In genomic region chr15:40044717-40045571, GRCh38 we compare ENCODE assay signal across 8 cellular contexts. TPM values are rescaled to one million over a fixed set of nuclear protein-coding genes. Genes with fewer than 3 reads are reported as not detected.
A peak's percentile ranks its signal among the peaks of the same experiment; 100 is the strongest.
DNase-seq lines count a peak whose midpoint lies in the region; ATAC-seq and TF ChIP-seq lines count a peak whose summit lies in the region.

No MANE protein-coding gene starts in this region.

- H3K36me3 ChIP-seq in effector memory CD4-positive, alpha-beta T cell (ENCODE audit: control insufficient read depth, insufficient read depth, low read length) = no peaks in the 10 kb centered on the region

- ATAC-seq in GM19351 (IDR thresholded peaks at IDR 0.05; ENCODE audit: unreplicated experiment) = peak; percentile 76
- ATAC-seq in HG03460 (IDR thresholded peaks at IDR 0.05; ENCODE audit: unreplicated experiment) = peak; percentile 71

- peak; percentile 92 for TF ChIP-seq CTCF in CD14-positive monocyte (IDR thresholded peaks at IDR 0.05)

- H3K36me3 Mint-ChIP-seq in CD14-positive monocyte = peaks cover 0 to 2% of the 10 kb centered on the region in 2 donors
- H3K36me3 Mint-ChIP-seq in activated CD4-positive, alpha-beta memory T cell treated with anti-CD3 and anti-CD28 coated beads for 36 hours = no peaks in the 10 kb centered on the region

- peaks cover 0 to 2% (median 0%) of the 10 kb centered on the region in 3 donors for H3K27me3 Mint-ChIP-seq in CD14-positive monocyte (ENCODE audit: low read depth in 3 of 3)
- H3K27me3 Mint-ChIP-seq in activated CD4-positive, alpha-beta memory T cell treated with anti-CD3 and anti-CD28 coated beads for 36 hours = no peaks in the 10 kb centered on the region

- POLR2A ChIA-PET in activated CD4-positive, alpha-beta memory T cell treated with anti-CD3 and anti-CD28 coated beads for 36 hours (lab: Charles Lee) = interaction anchor here (0.8 to 1.3 kb wide), 2 partner anchors 10 to 53 kb away, joined by 3 to 4 read pairs; no protein-coding TSS in a partner anchor

- intact Hi-C loops in CD14-positive monocyte (cut with micrococcal nuclease) = loop anchor here (2.0 to 10.0 kb wide), 6 partner anchors 37 to 260 kb away; partner anchors contain the start of genes BMF (in 2 of the 2), BUB1B (in 1 of the 2) and FSIP1 (in 1 of the 2)
- intact Hi-C loops in activated CD4-positive, alpha-beta memory T cell treated with anti-CD3 and anti-CD28 coated beads for 36 hours (cut with micrococcal nuclease) = loop anchor here (1.0 kb wide), 2 partner anchors 116 to 229 kb away; partner anchors contain the start of gene BUB1B

- H3K4me3 Mint-ChIP-seq in CD14-positive monocyte = peak overlapping the region; percentile 69 to 76
- peak overlapping the region; percentile 50 for H3K4me3 Mint-ChIP-seq in activated CD4-positive, alpha-beta memory T cell treated with anti-CD3 and anti-CD28 coated beads for 36 hours

- H3K27me3 ChIP-seq in effector memory CD4-positive, alpha-beta T cell (replicated peaks; ENCODE audit: control insufficient read depth, insufficient read depth, low read length, poor library complexity, severe bottlenecking) = no peaks in the 10 kb centered on the region

- H3K9me3 Mint-ChIP-seq in CD14-positive monocyte = peaks cover 0 to 4% (median 0%) of the 10 kb centered on the region in 7 donors
- no peaks in the 10 kb centered on the region for H3K9me3 Mint-ChIP-seq in activated CD4-positive, alpha-beta memory T cell treated with anti-CD3 and anti-CD28 coated beads for 36 hours

- H3K4me3 ChIP-seq in effector memory CD4-positive, alpha-beta T cell (ENCODE audit: insufficient read depth, low read depth, low read length, poor library complexity, severe bottlenecking) = peak overlapping the region; percentile 4

- peak overlapping the region; percentile 47 to 95 (median 81) for H3K27ac Mint-ChIP-seq in CD14-positive monocyte
- peak overlapping the region; percentile 71 for H3K27ac Mint-ChIP-seq in activated CD4-positive, alpha-beta memory T cell treated with anti-CD3 and anti-CD28 coated beads for 36 hours

- H3K4me1 ChIP-seq in effector memory CD4-positive, alpha-beta T cell (ENCODE audit: control insufficient read depth, insufficient read depth, low read length, poor library complexity, severe bottlenecking) = peaks cover 40% of the 10 kb centered on the region

- peaks cover 59% of the 10 kb centered on the region for H3K4me1 Mint-ChIP-seq in CD14-positive monocyte
- peaks cover 65% of the 10 kb centered on the region for H3K4me1 Mint-ChIP-seq in activated CD4-positive, alpha-beta memory T cell treated with anti-CD3 and anti-CD28 coated beads for 36 hours (ENCODE audit: low read depth)

- CTCF ChIA-PET in activated CD4-positive, alpha-beta memory T cell treated with anti-CD3 and anti-CD28 coated beads for 36 hours (lab: Charles Lee) = interaction anchor here (0.5 to 7.6 kb wide), 29 partner anchors 8 to 292 kb away, joined by 3 to 195 read pairs (median 4); partner anchors contain the start of genes BMF, BUB1B and FSIP1

- peak overlapping the region; percentile 19 for H3K27ac ChIP-seq in effector memory CD4-positive, alpha-beta T cell (ENCODE audit: insufficient read depth, low read length, poor library complexity, severe bottlenecking)

- H3K9me3 ChIP-seq in effector memory CD4-positive, alpha-beta T cell (ENCODE audit: control insufficient read depth, low read length) = no peaks in the 10 kb centered on the region

- DNase-seq in CD14-positive monocyte (ENCODE audit: low spot score) (peak; percentile 92), NCI-H526 treated with DMSO at 0.1 percent for 48 hours (lab: John Stamatoyannopoulos, UW) (peak; percentile 77), mesenteric fat pad (ENCODE audit: low spot score) (peak; percentile 96)
- peak; percentile 93 for DNase-seq in activated CD4-positive, alpha-beta memory T cell treated with anti-CD3 and anti-CD28 coated beads for 36 hours
- peak; percentile 64 to 67 (median 65) for DNase-seq in effector memory CD4-positive, alpha-beta T cell
- DNase-seq in stimulated activated CD8-positive, alpha-beta memory T cell treated with anti-CD3 and anti-CD28 coated beads, Interleukin-15, amount 100 ng/mL, for 24 hours (ENCODE audit: low read depth) = peak; percentile 62

RNA-seq across cellular contexts. Expression of gene SRP14, which starts 6.0 kb away (rescaled TPM):
- 100 to 1,000 TPM; 525 to 548 TPM for polyA plus RNA-seq in CD14-positive monocyte
- 100 to 1,000 TPM; 168 to 170 TPM for total RNA-seq in activated CD4-positive, alpha-beta memory T cell treated with anti-CD3 and anti-CD28 coated beads for 36 hours
- 168 TPM for total RNA-seq in mesenteric fat pad

Comparison
In these comparisons a context has a peak if more than half of its experiments do, and no peak if none do; other contexts are left out.
1. Peak in every context shown above with its lines: DNase-seq, ATAC-seq, H3K4me3 ChIP-seq and H3K27ac ChIP-seq.